Comparison of ENCODE assay signal across 25 cellular contexts in genomic region chr1:11519629-11520031, GRCh38. TPM values are rescaled to one million over a fixed set of nuclear protein-coding genes. Genes with fewer than 3 reads are reported as not detected.
"Had no signal": no experiment of that assay in that cellular context is flagged by ENCODE, and none has a peak within 500 bp of the region (broad histone marks: within the 10 kb centered on the region; RNA-seq: fewer than 3 reads in every experiment).

No MANE protein-coding gene starts in this region.

- H2AFZ ChIP-seq: hepatocyte had no signal

- ATAC-seq: sciatic nerve, upper lobe of right lung had no signal

- H3K27me3 ChIP-seq: hepatocyte, upper lobe of right lung had no signal

- H3K4me3 Mint-ChIP-seq: activated T-helper 1 cell treated with anti-CD3 and anti-CD28 coated beads, Interleukin-12 subunit alpha, Interleukin-12 subunit beta, Interleukin-2, Interleukin-4 antibody, amounts not matched to agents 30 ng/mL and 10 ng/mL and 1 ng/mL, durations not matched to agents 14 hours and 24 hours and 36 hours; brain had no signal

- H3K79me2 ChIP-seq: hepatocyte had no signal

- H3K4me2 ChIP-seq: hepatocyte, smooth muscle cell had no signal

- H3K27ac ChIP-seq: hepatocyte, thoracic aorta, upper lobe of right lung had no signal

- DNase-seq: activated CD4-positive, alpha-beta T cell treated with anti-CD3 and anti-CD28 coated beads for 4 hours; activated CD4-positive, alpha-beta T cell treated with anti-CD3 and anti-CD28 coated beads, Interleukin-2, amount 50 U/mL, for 48 hours; activated CD4-positive, CD25-positive, alpha-beta regulatory T cell; activated gamma-delta T cell; activated naive CD4-positive, alpha-beta T cell treated with anti-CD3 and anti-CD28 coated beads, Interleukin-2, amount 50 U/mL, for 16 hours; caudate nucleus; dermis blood vessel endothelial cell; effector CD8-positive, alpha-beta T cell; foreskin melanocyte; glutamatergic neuron; mesenchymal stem cell; occipital lobe; stimulated activated CD4-positive, alpha-beta T cell treated with anti-CD3 and anti-CD28 coated beads, Interleukin-4, amount 100 ng/mL, for 1 hour; stimulated activated naive CD4-positive, alpha-beta T cell; T-helper 9 cell had no signal

- H3K4me1 ChIP-seq: upper lobe of right lung had no signal

- H3K4me1 Mint-ChIP-seq: brain had no signal

- H3K36me3 ChIP-seq: thoracic aorta, upper lobe of right lung had no signal

- H3K27ac Mint-ChIP-seq: activated T-helper 1 cell treated with anti-CD3 and anti-CD28 coated beads, Interleukin-12 subunit alpha, Interleukin-12 subunit beta, Interleukin-2, Interleukin-4 antibody, amounts not matched to agents 30 ng/mL and 10 ng/mL and 1 ng/mL, durations not matched to agents 14 hours and 24 hours and 36 hours had no signal

- H3K9me3 ChIP-seq: thoracic aorta, upper lobe of right lung had no signal

- H3K9me3 Mint-ChIP-seq: activated T-helper 1 cell treated with anti-CD3 and anti-CD28 coated beads, Interleukin-12 subunit alpha, Interleukin-12 subunit beta, Interleukin-2, Interleukin-4 antibody, amounts not matched to agents 30 ng/mL and 10 ng/mL and 1 ng/mL, durations not matched to agents 14 hours and 24 hours and 36 hours; brain had no signal

- H3K4me3 ChIP-seq: hepatocyte, smooth muscle cell, thoracic aorta, upper lobe of right lung had no signal

RNA-seq across cellular contexts. Expression of gene DISP3, which starts 40.7 kb away (rescaled TPM):
- total RNA-seq: dermis blood vessel endothelial cell, lower leg skin, smooth muscle cell, thoracic aorta, upper lobe of right lung had no signal
- polyA plus RNA-seq: aorta, esophagus, hepatocyte had no signal
